24 cellular contexts compared by ENCODE assay signal in genomic region chr3:113847243-113847642, GRCh38.
"Had no signal": no experiment of that assay in that cellular context is flagged by ENCODE, and none has a peak within 500 bp of the region (broad histone marks: within the 10 kb centered on the region; RNA-seq: fewer than 3 reads in every experiment).

No MANE protein-coding gene starts in this region.

- H3K27ac ChIP-seq: body of pancreas, cardiac muscle cell, prostate gland, right atrium auricular region, tibial artery, WERI-Rb-1 had no signal

- H3K4me3 ChIP-seq: body of pancreas, cardiac muscle cell, prostate gland, right atrium auricular region, tibial artery had no signal

- H3K9me3 ChIP-seq: body of pancreas, prostate gland, right atrium auricular region, tibial artery had no signal

- FAIRE-seq: endometrium, frontal cortex, TTC549 had no signal

- H3K27me3 ChIP-seq: body of pancreas, cardiac muscle cell, right atrium auricular region, tibial artery had no signal

- H3K36me3 ChIP-seq: cardiac muscle cell, prostate gland, right atrium auricular region, tibial artery, WERI-Rb-1 had no signal

- DNase-seq: activated CD4-positive, alpha-beta T cell treated with anti-CD3 and anti-CD28 coated beads, Interleukin-2, amount 10 ng/mL, durations not matched to agents 7 days and 5 days; activated CD4-positive, CD25-positive, alpha-beta regulatory T cell treated with anti-CD3 and anti-CD28 coated beads, Interleukin-2, amount 50 U/mL, for 72 hours; activated gamma-delta T cell treated with Interleukin-2 at 50 U/mL for 16 hours; activated T-cell treated with anti-CD3 and anti-CD28 coated beads, Interleukin-2, amount 50 U/mL, for 1 hour; anterior cingulate cortex; body of pancreas; effector CD4-positive, alpha-beta T cell; erythroblast; glutamatergic neuron; hypothalamus; left cardiac atrium; stimulated activated CD4-positive, alpha-beta T cell treated with anti-CD3 and anti-CD28 coated beads, Interleukin-1b, Interleukin-23, amount 100 ng/mL, for 48 hours; stimulated activated naive CD8-positive, alpha-beta T cell treated with anti-CD3 and anti-CD28 coated beads, Interleukin-15, amount 100 ng/mL, for 72 hours; T-helper 1 cell; tibial artery; WERI-Rb-1 had no signal

- ATAC-seq: natural killer cell treated with Interleukin-12 subunit alpha and Interleukin-12 subunit beta and Interleukin-15 and Interleukin-18, amount 100 ng/mL, for 72 hours; stimulated activated effector memory CD8-positive, alpha-beta T cell treated with anti-CD3 and anti-CD28 coated beads, Interleukin-12 subunit alpha, Interleukin-12 subunit beta, amount 100 ng/mL, for 72 hours; stimulated activated naive CD8-positive, alpha-beta T cell treated with anti-CD3 and anti-CD28 coated beads, Interleukin-15, amount 100 ng/mL, for 72 hours had no signal

- H3K4me1 ChIP-seq: body of pancreas, prostate gland, right atrium auricular region, tibial artery had no signal
